7 cellular contexts compared by ENCODE assay signal in the genomic region with DNA sequence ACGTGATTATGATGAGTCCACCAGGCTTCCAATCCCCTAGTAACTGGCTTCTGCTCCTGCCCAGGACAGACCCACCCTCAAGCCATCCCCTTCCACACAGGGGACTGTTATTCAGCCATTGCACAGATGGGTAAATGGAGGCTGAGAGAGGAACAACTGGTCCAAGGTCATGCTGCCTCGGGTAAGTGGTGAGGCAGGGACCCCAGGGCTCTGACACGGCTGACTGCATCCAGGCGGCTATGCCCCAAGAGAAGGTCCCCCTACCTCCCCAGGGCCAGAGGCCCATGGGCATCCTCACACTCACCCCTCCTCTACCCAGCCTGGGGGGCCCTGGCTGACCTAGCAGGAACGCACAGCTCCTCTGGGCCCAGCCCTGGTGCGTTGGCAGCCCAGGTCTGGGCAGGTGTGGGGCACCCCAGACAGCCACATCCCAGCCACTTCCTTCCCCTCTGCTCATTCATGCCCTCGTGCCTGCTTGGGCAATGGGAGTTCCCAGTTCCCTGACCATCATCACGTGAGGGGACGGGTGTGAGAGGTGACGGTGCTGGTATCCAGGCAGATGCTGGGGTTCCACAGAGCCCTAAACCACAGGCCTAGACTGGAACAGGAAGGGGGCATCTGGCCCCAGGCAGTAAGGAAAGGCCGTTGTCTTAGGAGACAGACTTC. TPM values are rescaled to one million over a fixed set of nuclear protein-coding genes. Genes with fewer than 3 reads are reported as not detected.
A peak's percentile ranks its signal among the peaks of the same experiment; 100 is the strongest.
DNase-seq lines count a peak whose midpoint lies in the region; ATAC-seq, FAIRE-seq and TF ChIP-seq lines count a peak whose summit lies in the region.

No MANE protein-coding gene starts in this region.

- H3K27ac ChIP-seq in HepG2 (ENCODE audit: extremely low read length, insufficient read depth, low read length): no peak overlapping the region
- H3K27ac ChIP-seq in substantia nigra (ENCODE audit: low read depth, low read length, poor library complexity, severe bottlenecking): peak overlapping the region; percentile 99

- in situ Hi-C loops in HepG2 (cut with HindIII; ENCODE audit: extremely low pct_ligation_motif_present, low pct_unique_long_range_greater_than_20kb): no loop called here

- H3K9ac ChIP-seq in HepG2 (ENCODE audit: insufficient read depth, low read depth, low read length): no peak overlapping the region

- peaks cover 20% of the 10 kb centered on the region for H3K4me1 ChIP-seq in HepG2 (ENCODE audit: insufficient read depth, low read length)

- intact Hi-C loops in HepG2 (cut with micrococcal nuclease; ENCODE audit: unreplicated experiment): no loop called here

- peaks cover 30% of the 10 kb centered on the region; the same call in 1 of the 2 replicates for H4K20me1 ChIP-seq in HepG2 (ENCODE audit: insufficient read depth, low read length)

- no peak overlapping the region for H2AFZ ChIP-seq in HepG2 (ENCODE audit: low read length)

- TF ChIP-seq POLR2A in HepG2 (IDR thresholded peaks at IDR 0.05; ENCODE audit: insufficient read depth in 1 of 2, low read depth in 2 of 2, low read length in 2 of 2): no peak

- TF ChIP-seq EP300 in HepG2 (IDR thresholded peaks at IDR 0.05; ENCODE audit: low read depth in 2 of 2, low read length in 2 of 2): no peak
- TF ChIP-seq EP300 in HepG2 (CRISPR knock-in tag; IDR thresholded peaks at IDR 0.05; ENCODE audit: borderline replicate concordance): no peak

- H3K27me3 ChIP-seq in HepG2 (ENCODE audit: control insufficient read depth in 1 of 2, insufficient read depth in 2 of 2, low read length in 2 of 2): no peaks in the 10 kb centered on the region

- 96% methylated on average over 8 of the region's 11 CpGs for WGBS in HepG2 (ENCODE audit: low lambda C conversion rate)

- BruUV-seq in HepG2 (replicated peaks; lab: Mats Ljungman, UMichigan): no TSS peak

- peak; percentile 69 for DNase-seq in M059J (ENCODE audit: low read depth)
- DNase-seq in activated effector memory CD4-positive, alpha-beta T cell treated with Interleukin-2 at 50 U/mL for 16 hours: peak; percentile 19
- no peak for DNase-seq in HepG2 (ENCODE audit: low spot score)
- DNase-seq in substantia nigra (lab: John Stamatoyannopoulos, UW): peak in 8 of 49 donors; percentile 36 to 65 (median 46)
- no peak for DNase-seq in retina
- DNase-seq in NK-92 (lab: John Stamatoyannopoulos, UW; ENCODE audit: unreplicated experiment): no peak

- no peak for FAIRE-seq in HepG2 (lab: Jason Lieb, UNC)

- CTCF ChIA-PET in HepG2 (lab: Yijun Ruan, JAX; ENCODE audit: low intra/inter-chr PET ratio, low total read pairs): no interaction called here

- H3K36me3 ChIP-seq in HepG2 (replicated peaks in 1 of 2; ENCODE audit: control insufficient read depth in 1 of 2, insufficient read depth in 2 of 2, low read length in 2 of 2): peaks cover 16 to 28% of the 10 kb centered on the region in 2 experiments; a peak in 4 of 5 replicates

- TF ChIP-seq RAD21 in HepG2 (CRISPR knock-in tag; IDR thresholded peaks at IDR 0.05): no peak

- H3K9me3 ChIP-seq in HepG2 (ENCODE audit: low read length): no peaks in the 10 kb centered on the region

- no peak overlapping the region for H3K4me3 ChIP-seq in HepG2 (replicated peaks in 1 of 3; ENCODE audit: insufficient read depth in 1 of 3, low read depth in 2 of 3, low read length in 3 of 3)

- POLR2A ChIA-PET in HepG2 (lab: Yijun Ruan, JAX): no interaction called here

- no peak for ATAC-seq in HepG2
- ATAC-seq in HG03039 (IDR thresholded peaks at IDR 0.05; ENCODE audit: unreplicated experiment): no peak

- no peak overlapping the region for H3K4me2 ChIP-seq in HepG2 (ENCODE audit: low read depth, low read length)

- H3K79me2 ChIP-seq in HepG2 (ENCODE audit: insufficient read depth, low read length): no peaks in the 10 kb centered on the region

- no peak for TF ChIP-seq CTCF in HepG2 (CRISPR knock-in tag; IDR thresholded peaks at IDR 0.05)

RNA-seq across cellular contexts. Expression of gene RALGDS, which starts 8.5 kb away (rescaled TPM):
- 6.1 and 11.8 TPM in 2 replicates for total RNA-seq in M059J (2014; rRNA removed; shearing (Covaris generic))
- 8.8 and 12.9 TPM in 2 replicates for total RNA-seq in HepG2 (2016; rRNA removed; fragmentation: Illumina TruSeq; extraction: Trizol)
- 4.2 and 5.7 TPM in 2 replicates for total RNA-seq in HepG2 (2016; cell fraction: cytosol; rRNA removed; fragmentation: Illumina TruSeq; extraction: Trizol; ENCODE audit: low read depth)
- total RNA-seq in HepG2 (2016; cell fraction: insoluble cytoplasmic fraction; rRNA removed; fragmentation: Illumina TruSeq; extraction: Trizol): 7.3 and 12.1 TPM in 2 replicates
- 15.5 and 15.7 TPM in 2 replicates for total RNA-seq in HepG2 (2016; cell fraction: membrane; rRNA removed; fragmentation: Illumina TruSeq; extraction: Trizol)
- 10.4 and 11.0 TPM in 2 replicates for total RNA-seq in HepG2 (2016; cell fraction: nucleus; rRNA removed; fragmentation: Illumina TruSeq; extraction: Trizol)
- 25.5 and 28.8 TPM in 2 replicates for polyA plus RNA-seq in HepG2 (2011; rRNA removed)
- 14.9 and 17.8 TPM in 2 replicates for polyA plus RNA-seq in HepG2 (2011; cell fraction: cytosol; rRNA removed)
- 104 and 131 TPM in 2 replicates for polyA plus RNA-seq in HepG2 (2011; cell fraction: nucleus; rRNA removed)
- polyA plus RNA-seq in HepG2 (2012): 12.0 and 15.7 TPM in 2 replicates
- polyA plus RNA-seq in HepG2 (2016; cell fraction: cytosol; fragmentation: Illumina TruSeq; extraction: Trizol; ENCODE audit: low read depth): 4.1 and 4.2 TPM in 2 replicates
- polyA plus RNA-seq in HepG2 (2016; cell fraction: insoluble cytoplasmic fraction; fragmentation: Illumina TruSeq; extraction: Trizol; ENCODE audit: low read depth): 8.9 and 12.0 TPM in 2 replicates
- polyA plus RNA-seq in HepG2 (2016; cell fraction: membrane; fragmentation: Illumina TruSeq; extraction: Trizol; ENCODE audit: low read depth): 11.6 and 12.4 TPM in 2 replicates
- polyA plus RNA-seq in HepG2 (2016; cell fraction: nucleus; fragmentation: Illumina TruSeq; extraction: Trizol; ENCODE audit: insufficient read depth, low read depth): 28.7 and 31.3 TPM in 2 replicates
- polyA minus RNA-seq in HepG2 (2011; rRNA and poly(A)+ RNA removed; ENCODE audit: low replicate concordance): 20.8 and 24.6 TPM in 2 replicates
- polyA minus RNA-seq in HepG2 (2011; cell fraction: cytosol; rRNA and poly(A)+ RNA removed): 4.8 and 5.6 TPM in 2 replicates
- polyA minus RNA-seq in HepG2 (2011; cell fraction: nucleus; rRNA and poly(A)+ RNA removed): 17.0 and 17.4 TPM in 2 replicates

RNA-seq across cellular contexts. Expression of gene CEL, which starts 50.7 kb away (rescaled TPM):
- total RNA-seq in M059J (2014; rRNA removed; shearing (Covaris generic)): 0.17 and 0.39 TPM in 2 replicates
- 0.62 and 1.5 TPM in 2 replicates for total RNA-seq in HepG2 (2016; rRNA removed; fragmentation: Illumina TruSeq; extraction: Trizol)
- total RNA-seq in HepG2 (2016; cell fraction: cytosol; rRNA removed; fragmentation: Illumina TruSeq; extraction: Trizol; ENCODE audit: low read depth): 0.35 and 0.40 TPM in 2 replicates
- 0.55 and 1.2 TPM in 2 replicates for total RNA-seq in HepG2 (2016; cell fraction: insoluble cytoplasmic fraction; rRNA removed; fragmentation: Illumina TruSeq; extraction: Trizol)
- 0.83 and 1.2 TPM in 2 replicates for total RNA-seq in HepG2 (2016; cell fraction: membrane; rRNA removed; fragmentation: Illumina TruSeq; extraction: Trizol)
- 1.6 and 1.7 TPM in 2 replicates for total RNA-seq in HepG2 (2016; cell fraction: nucleus; rRNA removed; fragmentation: Illumina TruSeq; extraction: Trizol)
- 0.63 and 0.81 TPM in 2 replicates for polyA plus RNA-seq in HepG2 (2011; rRNA removed)
- 0.19 and 0.34 TPM in 2 replicates for polyA plus RNA-seq in HepG2 (2011; cell fraction: cytosol; rRNA removed)
- 5.0 and 7.7 TPM in 2 replicates for polyA plus RNA-seq in HepG2 (2011; cell fraction: nucleus; rRNA removed)
- polyA plus RNA-seq in HepG2 (2012): 1.2 and 1.6 TPM in 2 replicates
- polyA plus RNA-seq in HepG2 (2016; cell fraction: cytosol; fragmentation: Illumina TruSeq; extraction: Trizol; ENCODE audit: low read depth): 1.0 and 1.1 TPM in 2 replicates
- 1.5 and 2.0 TPM in 2 replicates for polyA plus RNA-seq in HepG2 (2016; cell fraction: insoluble cytoplasmic fraction; fragmentation: Illumina TruSeq; extraction: Trizol; ENCODE audit: low read depth)
- 1.9 TPM in 2 replicates for polyA plus RNA-seq in HepG2 (2016; cell fraction: membrane; fragmentation: Illumina TruSeq; extraction: Trizol; ENCODE audit: low read depth)
- 7.7 and 8.2 TPM in 2 replicates for polyA plus RNA-seq in HepG2 (2016; cell fraction: nucleus; fragmentation: Illumina TruSeq; extraction: Trizol; ENCODE audit: insufficient read depth, low read depth)
- polyA minus RNA-seq in HepG2 (2011; rRNA and poly(A)+ RNA removed; ENCODE audit: low replicate concordance): 0.70 TPM in 1 of 2 replicates, not detected in the other
- polyA minus RNA-seq in HepG2 (2011; cell fraction: cytosol; rRNA and poly(A)+ RNA removed): not detected in 2 replicates
- 0.50 and 1.2 TPM in 2 replicates for polyA minus RNA-seq in HepG2 (2011; cell fraction: nucleus; rRNA and poly(A)+ RNA removed)

RNA-seq across cellular contexts. Expression of gene GBGT1, which starts 51.2 kb away (rescaled TPM):
- 0.05 and 0.44 TPM in 2 replicates for total RNA-seq in M059J (2014; rRNA removed; shearing (Covaris generic))
- total RNA-seq in HepG2 (2016; rRNA removed; fragmentation: Illumina TruSeq; extraction: Trizol): not detected in 2 replicates
- total RNA-seq in HepG2 (2016; cell fraction: cytosol; rRNA removed; fragmentation: Illumina TruSeq; extraction: Trizol; ENCODE audit: low read depth): 0.10 TPM in 1 of 2 replicates, not detected in the other
- not detected in 2 replicates for total RNA-seq in HepG2 (2016; cell fraction: insoluble cytoplasmic fraction; rRNA removed; fragmentation: Illumina TruSeq; extraction: Trizol)
- total RNA-seq in HepG2 (2016; cell fraction: membrane; rRNA removed; fragmentation: Illumina TruSeq; extraction: Trizol): not detected in 2 replicates
- total RNA-seq in HepG2 (2016; cell fraction: nucleus; rRNA removed; fragmentation: Illumina TruSeq; extraction: Trizol): not detected in 2 replicates
- not detected in 2 replicates for polyA plus RNA-seq in HepG2 (2011; rRNA removed)
- not detected in 2 replicates for polyA plus RNA-seq in HepG2 (2011; cell fraction: cytosol; rRNA removed)
- polyA plus RNA-seq in HepG2 (2011; cell fraction: nucleus; rRNA removed): not detected in 2 replicates
- not detected in 2 replicates for polyA plus RNA-seq in HepG2 (2012)
- polyA plus RNA-seq in HepG2 (2016; cell fraction: cytosol; fragmentation: Illumina TruSeq; extraction: Trizol; ENCODE audit: low read depth): not detected in 2 replicates
- not detected in 2 replicates for polyA plus RNA-seq in HepG2 (2016; cell fraction: insoluble cytoplasmic fraction; fragmentation: Illumina TruSeq; extraction: Trizol; ENCODE audit: low read depth)
- polyA plus RNA-seq in HepG2 (2016; cell fraction: membrane; fragmentation: Illumina TruSeq; extraction: Trizol; ENCODE audit: low read depth): not detected in 2 replicates
- not detected in 2 replicates for polyA plus RNA-seq in HepG2 (2016; cell fraction: nucleus; fragmentation: Illumina TruSeq; extraction: Trizol; ENCODE audit: insufficient read depth, low read depth)
- polyA minus RNA-seq in HepG2 (2011; rRNA and poly(A)+ RNA removed; ENCODE audit: low replicate concordance): not detected in 2 replicates
- not detected in 2 replicates for polyA minus RNA-seq in HepG2 (2011; cell fraction: cytosol; rRNA and poly(A)+ RNA removed)
- polyA minus RNA-seq in HepG2 (2011; cell fraction: nucleus; rRNA and poly(A)+ RNA removed): not detected in 2 replicates

Comparison
In these comparisons a context has a peak if more than half of its experiments do, and no peak if none do; other contexts are left out.
1. DNase-seq: peak in M059J (single experiment) and activated effector memory CD4-positive, alpha-beta T cell treated with Interleukin-2 at 50 U/mL for 16 hours (single experiment); none in HepG2 (single experiment), retina (single experiment) and NK-92 (single experiment).